In the genomic region with DNA sequence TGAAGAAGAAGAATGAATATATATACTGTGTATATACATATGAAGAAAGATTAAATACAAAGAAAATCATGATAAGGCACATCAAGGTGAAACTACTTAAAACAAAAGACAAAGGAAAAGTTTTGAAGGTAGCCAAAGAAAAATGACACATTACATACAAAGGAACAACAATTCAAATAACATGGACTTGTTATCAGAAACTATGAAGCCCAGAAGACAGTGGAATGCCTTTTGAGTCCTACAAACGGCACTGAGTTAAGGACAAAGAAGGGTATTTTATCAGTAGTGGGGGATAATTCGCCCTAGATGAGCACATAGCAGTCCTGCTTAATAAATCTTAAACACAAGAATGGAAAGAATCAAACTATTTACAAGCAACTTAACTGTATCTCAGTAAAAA, we compare ENCODE assay signal across 6 cellular contexts.
"Had no signal": no experiment of that assay in that cellular context is flagged by ENCODE, and none has a peak within 500 bp of the region (broad histone marks: within the 10 kb centered on the region; RNA-seq: fewer than 3 reads in every experiment).

No MANE protein-coding gene starts in this region.

- ATAC-seq: K562 had no signal

- H3K27ac Mint-ChIP-seq: IgD-negative memory B cell had no signal

- H3K27ac ChIP-seq: HL-60 had no signal

- DNase-seq: IMR-90, KBM-7 had no signal

- H3K4me3 ChIP-seq: K562 had no signal

- FAIRE-seq: HTR-8/SVneo, K562 had no signal
